26 cellular contexts compared by ENCODE assay signal in genomic region chr2:1482981-1483380, GRCh38.
"Had no signal": no experiment of that assay in that cellular context is flagged by ENCODE, and none has a peak within 500 bp of the region (broad histone marks: within the 10 kb centered on the region; RNA-seq: fewer than 3 reads in every experiment).

No MANE protein-coding gene starts in this region.

- H3K4me1 Mint-ChIP-seq: mesothelial cell of epicardium; naive B cell; nephron; stimulated activated memory B cell treated with anti-CD40 and anti-IgM and Interleukin-4, amounts not matched to agents 10 μg/mL and 1 μg/mL and 100 μg/mL, for 72 hours had no signal

- H3K36me3 ChIP-seq: gastrocnemius medialis, neural progenitor cell, ovary, sigmoid colon, tibial artery had no signal

- H3K4me3 Mint-ChIP-seq: mesothelial cell of epicardium; naive B cell; nephron; neural progenitor cell; stimulated activated memory B cell treated with anti-CD40 and anti-IgM and Interleukin-4, amounts not matched to agents 10 μg/mL and 1 μg/mL and 100 μg/mL, for 72 hours; type B pancreatic cell had no signal

- H3K9ac ChIP-seq: neural progenitor cell had no signal

- H3K4me1 ChIP-seq: gastrocnemius medialis, psoas muscle, sigmoid colon, testis, tibial artery had no signal

- ATAC-seq: esophagus mucosa; gastrocnemius medialis; left lobe of liver; mucosa of descending colon; psoas muscle; right cardiac atrium; stimulated activated memory B cell treated with anti-CD40 and anti-IgM and Interleukin-4, amounts not matched to agents 10 μg/mL and 1 μg/mL and 100 μg/mL, for 72 hours; stimulated activated naive CD8-positive, alpha-beta T cell treated with anti-CD3 and anti-CD28 coated beads, Interleukin-15, Interleukin-2, amounts not matched to agents 100 U/mL and 50 U/mL, for 24 hours had no signal

- H3K4me2 ChIP-seq: neural progenitor cell had no signal

- H3K27me3 ChIP-seq: gastrocnemius medialis, neural progenitor cell, ovary, testis had no signal

- H3K36me3 Mint-ChIP-seq: mesothelial cell of epicardium; naive B cell; neural progenitor cell; stimulated activated memory B cell treated with anti-CD40 and anti-IgM and Interleukin-4, amounts not matched to agents 10 μg/mL and 1 μg/mL and 100 μg/mL, for 72 hours; type B pancreatic cell had no signal

- H2AFZ ChIP-seq: neural progenitor cell had no signal

- H3K4me3 ChIP-seq: dorsolateral prefrontal cortex, gastrocnemius medialis, mucosa of descending colon, neural progenitor cell, ovary, psoas muscle, sigmoid colon, testis, tibial artery had no signal

- H3K27ac Mint-ChIP-seq: mesothelial cell of epicardium; naive B cell; nephron; neural progenitor cell; stimulated activated memory B cell treated with anti-CD40 and anti-IgM and Interleukin-4, amounts not matched to agents 10 μg/mL and 1 μg/mL and 100 μg/mL, for 72 hours; type B pancreatic cell had no signal

- DNase-seq: effector CD4-positive, alpha-beta T cell; foreskin fibroblast; gastrocnemius medialis; kidney; mesenchymal stem cell; mucosa of descending colon; naive B cell; nucleus accumbens; ovary; psoas muscle; right cardiac atrium; sigmoid colon; stimulated activated CD4-positive, alpha-beta T cell treated with anti-CD3 and anti-CD28 coated beads, Interleukin-4, amount 100 ng/mL, for 4 hours; stimulated activated naive CD8-positive, alpha-beta T cell treated with anti-CD3 and anti-CD28 coated beads, Interleukin-15, Interleukin-2, amounts not matched to agents 100 U/mL and 50 U/mL, for 24 hours; substantia nigra; testis; tibial artery had no signal

- H3K27me3 Mint-ChIP-seq: stimulated activated memory B cell treated with anti-CD40 and anti-IgM and Interleukin-4, amounts not matched to agents 10 μg/mL and 1 μg/mL and 100 μg/mL, for 72 hours had no signal

- H3K27ac ChIP-seq: dorsolateral prefrontal cortex, epithelial cell of prostate, gastrocnemius medialis, neural progenitor cell, ovary, psoas muscle, sigmoid colon, testis, tibial artery had no signal

- H3K9me3 ChIP-seq: gastrocnemius medialis, mucosa of descending colon, ovary, psoas muscle, sigmoid colon, testis, tibial artery had no signal

- H3K9me3 Mint-ChIP-seq: naive B cell; nephron; stimulated activated memory B cell treated with anti-CD40 and anti-IgM and Interleukin-4, amounts not matched to agents 10 μg/mL and 1 μg/mL and 100 μg/mL, for 72 hours; type B pancreatic cell had no signal
